ENCODE assay signal across 1 cellular context in genomic region chr3:50260027-50260941, GRCh38.
TF ChIP-seq lines count a peak whose summit lies in the region.

No MANE protein-coding gene starts in this region.

TF ChIP-seq in HepG2, 621 proteins besides CTCF, POLR2A, EP300 and RAD21 (continued from another document and continues in another):
- TF ChIP-seq HIC2 (CRISPR knock-in tag; IDR thresholded peaks at IDR 0.05; ENCODE audit: low read depth) (peak; percentile 92), ZNF280D (CRISPR knock-in tag; IDR thresholded peaks at IDR 0.05) (peak; percentile 53; the same call in 1 of the 2 replicates), HOXA7 (CRISPR knock-in tag; IDR thresholded peaks at IDR 0.05) (no peak), ZNF841 (CRISPR knock-in tag; IDR thresholded peaks at IDR 0.05; ENCODE audit: borderline replicate concordance) (peak; percentile 30; the same call in 1 of the 2 replicates), FOXA3 (CRISPR knock-in tag; IDR thresholded peaks at IDR 0.05) (peak; percentile 42), AHDC1 (CRISPR knock-in tag; IDR thresholded peaks at IDR 0.05; ENCODE audit: borderline replicate concordance) (no peak), ZNF883 (CRISPR knock-in tag; IDR thresholded peaks at IDR 0.05; ENCODE audit: not compliant biosample characterization) (no peak), JUN (CRISPR knock-in tag; IDR thresholded peaks at IDR 0.05) (peak; percentile 94), ZSCAN22 (CRISPR knock-in tag; IDR thresholded peaks at IDR 0.05) (no peak), ESRRA (CRISPR knock-in tag; IDR thresholded peaks at IDR 0.05; ENCODE audit: low read depth) (peak; percentile 59; the same call in 1 of the 2 replicates), GZF1 (CRISPR knock-in tag; IDR thresholded peaks at IDR 0.05) (no peak), MEIS2 (CRISPR knock-in tag; IDR thresholded peaks at IDR 0.05) (peak; percentile 85), KLF6 (CRISPR knock-in tag; IDR thresholded peaks at IDR 0.05) (peak; percentile 85), SRY (CRISPR knock-in tag; IDR thresholded peaks at IDR 0.05) (peak; percentile 77; the same call in 1 of the 2 replicates), GATAD2A (CRISPR knock-in tag; IDR thresholded peaks at IDR 0.05) (peak; percentile 73), ZNF775 (CRISPR knock-in tag; IDR thresholded peaks at IDR 0.05; ENCODE audit: borderline replicate concordance) (no peak), PCBP1 (IDR thresholded peaks at IDR 0.05; ENCODE audit: borderline replicate concordance, low read depth, low read length) (0 out of 2 replicates have a peak, but pooled peaks have one; percentile 40), GABPA (IDR thresholded peaks at IDR 0.05; ENCODE audit: low read depth, low read length) (no peak), GABPA (CRISPR knock-in tag; IDR thresholded peaks at IDR 0.05; ENCODE audit: low read depth) (0 out of 2 replicates have a peak, but pooled peaks have one; percentile 11), SOX6 (IDR thresholded peaks at IDR 0.05) (no peak), SOX6 (CRISPR knock-in tag; IDR thresholded peaks at IDR 0.05) (peak; percentile 62; the same call in 1 of the 2 replicates), ZFP82 (CRISPR knock-in tag; IDR thresholded peaks at IDR 0.05; ENCODE audit: borderline replicate concordance) (peak; percentile 73; the same call in 1 of the 2 replicates), NKX3-1 (CRISPR knock-in tag; IDR thresholded peaks at IDR 0.05) (0 out of 2 replicates have a peak, but pooled peaks have one; percentile 2)
- TF ChIP-seq, protein P1, sequence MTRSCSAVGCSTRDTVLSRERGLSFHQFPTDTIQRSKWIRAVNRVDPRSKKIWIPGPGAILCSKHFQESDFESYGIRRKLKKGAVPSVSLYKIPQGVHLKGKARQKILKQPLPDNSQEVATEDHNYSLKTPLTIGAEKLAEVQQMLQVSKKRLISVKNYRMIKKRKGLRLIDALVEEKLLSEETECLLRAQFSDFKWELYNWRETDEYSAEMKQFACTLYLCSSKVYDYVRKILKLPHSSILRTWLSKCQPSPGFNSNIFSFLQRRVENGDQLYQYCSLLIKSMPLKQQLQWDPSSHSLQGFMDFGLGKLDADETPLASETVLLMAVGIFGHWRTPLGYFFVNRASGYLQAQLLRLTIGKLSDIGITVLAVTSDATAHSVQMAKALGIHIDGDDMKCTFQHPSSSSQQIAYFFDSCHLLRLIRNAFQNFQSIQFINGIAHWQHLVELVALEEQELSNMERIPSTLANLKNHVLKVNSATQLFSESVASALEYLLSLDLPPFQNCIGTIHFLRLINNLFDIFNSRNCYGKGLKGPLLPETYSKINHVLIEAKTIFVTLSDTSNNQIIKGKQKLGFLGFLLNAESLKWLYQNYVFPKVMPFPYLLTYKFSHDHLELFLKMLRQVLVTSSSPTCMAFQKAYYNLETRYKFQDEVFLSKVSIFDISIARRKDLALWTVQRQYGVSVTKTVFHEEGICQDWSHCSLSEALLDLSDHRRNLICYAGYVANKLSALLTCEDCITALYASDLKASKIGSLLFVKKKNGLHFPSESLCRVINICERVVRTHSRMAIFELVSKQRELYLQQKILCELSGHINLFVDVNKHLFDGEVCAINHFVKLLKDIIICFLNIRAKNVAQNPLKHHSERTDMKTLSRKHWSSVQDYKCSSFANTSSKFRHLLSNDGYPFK (CRISPR knock-in tag; IDR thresholded peaks at IDR 0.05; ENCODE audit: borderline replicate concordance) = peak; percentile 2; the same call in 1 of the 2 replicates
- TF ChIP-seq, protein P2, sequence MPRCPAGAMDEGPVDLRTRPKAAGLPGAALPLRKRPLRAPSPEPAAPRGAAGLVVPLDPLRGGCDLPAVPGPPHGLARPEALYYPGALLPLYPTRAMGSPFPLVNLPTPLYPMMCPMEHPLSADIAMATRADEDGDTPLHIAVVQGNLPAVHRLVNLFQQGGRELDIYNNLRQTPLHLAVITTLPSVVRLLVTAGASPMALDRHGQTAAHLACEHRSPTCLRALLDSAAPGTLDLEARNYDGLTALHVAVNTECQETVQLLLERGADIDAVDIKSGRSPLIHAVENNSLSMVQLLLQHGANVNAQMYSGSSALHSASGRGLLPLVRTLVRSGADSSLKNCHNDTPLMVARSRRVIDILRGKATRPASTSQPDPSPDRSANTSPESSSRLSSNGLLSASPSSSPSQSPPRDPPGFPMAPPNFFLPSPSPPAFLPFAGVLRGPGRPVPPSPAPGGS (CRISPR knock-in tag; IDR thresholded peaks at IDR 0.05) = no peak
- TF ChIP-seq, protein P3, sequence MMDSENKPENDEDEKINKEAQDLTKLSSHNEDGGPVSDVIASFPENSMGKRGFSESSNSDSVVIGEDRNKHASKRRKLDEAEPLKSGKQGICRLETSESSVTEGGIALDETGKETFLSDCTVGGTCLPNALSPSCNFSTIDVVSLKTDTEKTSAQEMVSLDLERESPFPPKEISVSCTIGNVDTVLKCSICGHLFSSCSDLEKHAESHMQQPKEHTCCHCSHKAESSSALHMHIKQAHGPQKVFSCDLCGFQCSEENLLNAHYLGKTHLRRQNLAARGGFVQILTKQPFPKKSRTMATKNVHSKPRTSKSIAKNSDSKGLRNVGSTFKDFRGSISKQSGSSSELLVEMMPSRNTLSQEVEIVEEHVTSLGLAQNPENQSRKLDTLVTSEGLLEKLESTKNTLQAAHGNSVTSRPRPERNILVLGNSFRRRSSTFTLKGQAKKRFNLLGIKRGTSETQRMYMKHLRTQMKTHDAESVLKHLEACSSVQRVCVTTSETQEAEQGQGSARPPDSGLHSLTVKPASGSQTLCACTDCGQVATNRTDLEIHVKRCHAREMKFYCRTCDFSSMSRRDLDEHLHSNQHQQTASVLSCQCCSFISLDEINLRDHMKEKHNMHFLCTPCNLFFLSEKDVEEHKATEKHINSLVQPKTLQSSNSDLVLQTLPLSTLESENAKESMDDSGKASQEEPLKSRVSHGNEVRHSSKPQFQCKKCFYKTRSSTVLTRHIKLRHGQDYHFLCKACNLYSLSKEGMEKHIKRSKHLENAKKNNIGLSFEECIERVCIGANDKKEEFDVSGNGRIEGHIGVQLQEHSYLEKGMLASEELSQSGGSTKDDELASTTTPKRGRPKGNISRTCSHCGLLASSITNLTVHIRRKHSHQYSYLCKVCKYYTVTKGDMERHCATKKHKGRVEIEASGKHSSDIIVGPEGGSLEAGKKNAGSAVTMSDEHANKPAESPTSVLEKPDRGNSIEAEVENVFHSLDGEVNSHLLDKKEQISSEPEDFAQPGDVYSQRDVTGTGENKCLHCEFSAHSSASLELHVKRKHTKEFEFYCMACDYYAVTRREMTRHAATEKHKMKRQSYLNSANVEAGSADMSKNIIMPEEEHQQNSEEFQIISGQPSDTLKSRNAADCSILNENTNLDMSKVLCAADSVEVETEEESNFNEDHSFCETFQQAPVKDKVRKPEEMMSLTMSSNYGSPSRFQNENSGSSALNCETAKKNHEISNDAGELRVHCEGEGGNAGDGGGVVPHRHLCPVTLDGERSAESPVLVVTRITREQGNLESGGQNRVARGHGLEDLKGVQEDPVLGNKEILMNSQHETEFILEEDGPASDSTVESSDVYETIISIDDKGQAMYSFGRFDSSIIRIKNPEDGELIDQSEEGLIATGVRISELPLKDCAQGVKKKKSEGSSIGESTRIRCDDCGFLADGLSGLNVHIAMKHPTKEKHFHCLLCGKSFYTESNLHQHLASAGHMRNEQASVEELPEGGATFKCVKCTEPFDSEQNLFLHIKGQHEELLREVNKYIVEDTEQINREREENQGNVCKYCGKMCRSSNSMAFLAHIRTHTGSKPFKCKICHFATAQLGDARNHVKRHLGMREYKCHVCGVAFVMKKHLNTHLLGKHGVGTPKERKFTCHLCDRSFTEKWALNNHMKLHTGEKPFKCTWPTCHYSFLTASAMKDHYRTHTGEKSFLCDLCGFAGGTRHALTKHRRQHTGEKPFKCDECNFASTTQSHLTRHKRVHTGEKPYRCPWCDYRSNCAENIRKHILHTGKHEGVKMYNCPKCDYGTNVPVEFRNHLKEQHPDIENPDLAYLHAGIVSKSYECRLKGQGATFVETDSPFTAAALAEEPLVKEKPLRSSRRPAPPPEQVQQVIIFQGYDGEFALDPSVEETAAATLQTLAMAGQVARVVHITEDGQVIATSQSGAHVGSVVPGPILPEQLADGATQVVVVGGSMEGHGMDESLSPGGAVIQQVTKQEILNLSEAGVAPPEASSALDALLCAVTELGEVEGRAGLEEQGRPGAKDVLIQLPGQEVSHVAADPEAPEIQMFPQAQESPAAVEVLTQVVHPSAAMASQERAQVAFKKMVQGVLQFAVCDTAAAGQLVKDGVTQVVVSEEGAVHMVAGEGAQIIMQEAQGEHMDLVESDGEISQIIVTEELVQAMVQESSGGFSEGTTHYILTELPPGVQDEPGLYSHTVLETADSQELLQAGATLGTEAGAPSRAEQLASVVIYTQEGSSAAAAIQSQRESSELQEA (CRISPR knock-in tag; IDR thresholded peaks at IDR 0.05; ENCODE audit: not compliant biosample characterization) = peak; percentile 88
- TF ChIP-seq, protein P4, sequence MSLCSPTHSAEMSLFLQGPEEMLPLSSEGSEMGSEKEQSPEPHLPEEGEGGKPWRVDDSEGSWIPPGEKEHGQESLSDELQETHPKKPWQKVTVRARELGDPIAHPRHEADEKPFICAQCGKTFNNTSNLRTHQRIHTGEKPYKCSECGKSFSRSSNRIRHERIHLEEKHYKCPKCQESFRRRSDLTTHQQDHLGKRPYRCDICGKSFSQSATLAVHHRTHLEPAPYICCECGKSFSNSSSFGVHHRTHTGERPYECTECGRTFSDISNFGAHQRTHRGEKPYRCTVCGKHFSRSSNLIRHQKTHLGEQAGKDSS (CRISPR knock-in tag; IDR thresholded peaks at IDR 0.05; ENCODE audit: borderline replicate concordance, low read depth) = peak; percentile 10; the same call in 1 of the 2 replicates
